In the genomic region with DNA sequence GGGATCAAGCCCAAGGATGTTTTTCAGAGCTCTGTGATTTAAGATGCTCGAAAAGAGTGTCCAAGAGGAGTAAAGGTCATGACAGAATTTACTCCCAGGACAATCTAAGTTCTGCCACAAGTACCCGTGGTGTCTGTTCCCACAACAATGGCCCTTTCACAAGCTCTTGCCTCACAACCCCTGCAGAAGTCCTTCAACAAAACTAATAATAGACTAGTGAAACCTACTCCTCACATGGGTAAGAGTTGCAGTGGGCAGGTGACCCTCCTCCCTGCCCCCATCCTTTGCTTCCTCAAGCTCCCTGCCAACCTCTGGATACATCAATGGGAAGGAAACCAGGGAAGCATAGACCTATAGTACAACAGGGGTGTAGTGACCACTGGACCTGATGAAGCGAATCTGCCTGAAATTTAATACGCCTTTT, we compare ENCODE assay signal across 14 cellular contexts. TPM values are rescaled to one million over a fixed set of nuclear protein-coding genes. Genes with fewer than 3 reads are reported as not detected.
DNase-seq lines count a peak whose midpoint lies in the region; ATAC-seq and TF ChIP-seq lines count a peak whose summit lies in the region.
"Had no signal": no experiment of that assay in that cellular context is flagged by ENCODE, and none has a peak within 500 bp of the region (broad histone marks: within the 10 kb centered on the region; RNA-seq: fewer than 3 reads in every experiment).

No MANE protein-coding gene starts in this region.

- BruUV-seq in Panc1 (replicated peaks; lab: Mats Ljungman, UMichigan) (TSS peak; percentile 6), mammary epithelial cell (replicated peaks; lab: Mats Ljungman, UMichigan) (no TSS peak)

- no peaks in the 10 kb centered on the region for H3K27me3 ChIP-seq in heart right ventricle
- H3K27me3 ChIP-seq in right cardiac atrium (ENCODE audit: control insufficient read depth, insufficient read depth): no peaks in the 10 kb centered on the region
- no peaks in the 10 kb centered on the region for H3K27me3 ChIP-seq in Panc1 (ENCODE audit: control insufficient read depth, insufficient read depth, low read length)
- no peaks in the 10 kb centered on the region for H3K27me3 ChIP-seq in testis
- no peaks in the 10 kb centered on the region for H3K27me3 ChIP-seq in mammary epithelial cell (ENCODE audit: insufficient read depth, low read length)
- H3K27me3 ChIP-seq: BLaER1 had no signal

- H3K9ac ChIP-seq in mammary epithelial cell (ENCODE audit: insufficient read depth, low read length): no peak overlapping the region
- H3K9ac ChIP-seq: BLaER1 had no signal

- in situ Hi-C loops in Panc1 (cut with HindIII; ENCODE audit: low pct_unique_long_range_greater_than_20kb, low sequenced_read_pairs): no loop called here
- in situ Hi-C loops in mammary epithelial cell (cut with MboI; ENCODE audit: low sequenced_read_pairs in 2 of 2): no loop called here

- H3K79me2 ChIP-seq in mammary epithelial cell (ENCODE audit: insufficient read depth, low read length): no peaks in the 10 kb centered on the region

- H3K27ac ChIP-seq in heart right ventricle (no peak overlapping the region), right cardiac atrium (ENCODE audit: low read length) (no peak overlapping the region), Panc1 (ENCODE audit: low read length) (no peak overlapping the region), testis (no peak overlapping the region), mammary epithelial cell (ENCODE audit: insufficient read depth, low read depth, low read length) (no peak overlapping the region)
- H3K27ac ChIP-seq: BLaER1 had no signal

- no peak for TF ChIP-seq POLR2A in testis (IDR thresholded peaks at IDR 0.05)

- no peak overlapping the region for H2AFZ ChIP-seq in mammary epithelial cell (ENCODE audit: low read depth, low read length)

- dilution Hi-C loops in mammary epithelial cell (cut with HindIII; ENCODE audit: low sequenced_read_pairs): no loop called here

- CTCF ChIA-PET in Panc1 (lab: Charles Lee) (no interaction called here), mammary epithelial cell (lab: Charles Lee; ENCODE audit: low non-redundant PET) (interaction anchor here (0.6 kb wide), 1 partner anchor 342 kb away, joined by 6 read pairs; no protein-coding TSS in a partner anchor)

- intact Hi-C loops in heart right ventricle (cut with DNase I): no loop called here
- intact Hi-C loops in right cardiac atrium (cut with DNase I): no loop called here
- intact Hi-C loops in Panc1 (cut with micrococcal nuclease; ENCODE audit: unreplicated experiment): no loop called here
- intact Hi-C loops in left ventricle myocardium superior (cut with micrococcal nuclease): no loop called here
- intact Hi-C loops in testis (cut with DNase I; ENCODE audit: low total_unique reads): no loop called here
- intact Hi-C loops in mammary epithelial cell (cut with micrococcal nuclease): no loop called here

- no peak overlapping the region for H3K4me3 ChIP-seq in heart right ventricle
- no peak overlapping the region for H3K4me3 ChIP-seq in right cardiac atrium (ENCODE audit: low read length)
- H3K4me3 ChIP-seq in Panc1 (ENCODE audit: low read depth in 2 of 2, low read length in 2 of 2): no peak overlapping the region
- no peak overlapping the region for H3K4me3 ChIP-seq in testis
- H3K4me3 ChIP-seq in mammary epithelial cell (replicated peaks in 1 of 3; ENCODE audit: insufficient read depth in 1 of 3, low read depth in 2 of 3, low read length in 3 of 3): no peak overlapping the region
- H3K4me3 ChIP-seq: BLaER1 had no signal

- WGBS in heart right ventricle, 2 donors: 68 to 80% methylated on average over 4 of the region's 4 CpGs
- 73% methylated on average over 4 of the region's 4 CpGs for WGBS in right cardiac atrium
- 63 to 80% methylated on average over 4 of the region's 4 CpGs for WGBS in testis, 2 donors
- 60% methylated on average over 4 of the region's 4 CpGs for WGBS in mammary epithelial cell (ENCODE audit: low coverage, missing lambda C conversion rate)

- POLR2A ChIA-PET in Panc1 (lab: Charles Lee): no interaction called here

- H3K9me3 ChIP-seq in heart right ventricle (no peaks in the 10 kb centered on the region), right cardiac atrium (ENCODE audit: control insufficient read depth, low read length) (no peaks in the 10 kb centered on the region), Panc1 (ENCODE audit: control insufficient read depth, insufficient read depth, low read depth, low read length) (no peaks in the 10 kb centered on the region), testis (no peaks in the 10 kb centered on the region), mammary epithelial cell (replicated peaks; ENCODE audit: insufficient read depth, low read length) (no peaks in the 10 kb centered on the region)
- H3K9me3 ChIP-seq: BLaER1 had no signal

- no peaks in the 10 kb centered on the region for H4K20me1 ChIP-seq in mammary epithelial cell (ENCODE audit: insufficient read depth, low read length)

- DNase-seq in heart right ventricle (no peak), right cardiac atrium (no peak), Panc1 (ENCODE audit: low read depth, low spot score) (no peak), left ventricle myocardium superior (no peak), testis (peak; percentile 23), RPMI8226 (no peak), 8988T (no peak), mammary epithelial cell (no peak)
- DNase-seq: activated CD8-positive, alpha-beta memory T cell treated with anti-CD3 and anti-CD28 coated beads, Interleukin-2, amount 50 U/mL, for 48 hours; EL; NCI-H2029; NK-92 treated with Interleukin-12 subunit alpha and Interleukin-12 subunit beta, amount 100 ng/mL, for 24 hours; stimulated activated naive CD8-positive, alpha-beta T cell treated with anti-CD3 and anti-CD28 coated beads, Interleukin-15, Interleukin-2, amounts not matched to agents 100 U/mL and 50 U/mL, for 24 hours had no signal

- H3K36me3 ChIP-seq in heart right ventricle: peaks cover 0 to 100% (median 81%) of the 10 kb centered on the region in 9 donors
- H3K36me3 ChIP-seq in Panc1 (ENCODE audit: control insufficient read depth, insufficient read depth, low read length): peaks cover 35% of the 10 kb centered on the region
- no peaks in the 10 kb centered on the region for H3K36me3 ChIP-seq in testis (ENCODE audit: low read depth, missing control alignments)
- peaks cover 62% of the 10 kb centered on the region for H3K36me3 ChIP-seq in mammary epithelial cell (ENCODE audit: insufficient read depth, low read length)

- ATAC-seq in heart right ventricle (peak in 5 of 8 donors; percentile 21 to 67 (median 49)), right cardiac atrium (no peak), Panc1 (peak; percentile 24), left ventricle myocardium superior (peak; percentile 54)
- ATAC-seq: stimulated activated naive CD8-positive, alpha-beta T cell treated with anti-CD3 and anti-CD28 coated beads, Interleukin-15, Interleukin-2, amounts not matched to agents 100 U/mL and 50 U/mL, for 24 hours had no signal

- TF ChIP-seq CTCF in heart right ventricle (IDR thresholded peaks at IDR 0.05) (no peak), Panc1 (IDR thresholded peaks at IDR 0.05) (no peak), testis (IDR thresholded peaks at IDR 0.05) (no peak), mammary epithelial cell (conservative IDR thresholded peaks at IDR 0.05 in 1 of 2, IDR thresholded peaks at IDR 0.05 in 1 of 2; ENCODE audit: extremely low read depth in 1 of 2, insufficient read depth in 1 of 2, low read depth in 1 of 2, low read length in 2 of 2) (no peak)

- no peak overlapping the region for H3K4me2 ChIP-seq in mammary epithelial cell (ENCODE audit: insufficient read depth, low read depth, low read length)
- H3K4me2 ChIP-seq: BLaER1 had no signal

- no peaks in the 10 kb centered on the region for H3K4me1 ChIP-seq in heart right ventricle
- H3K4me1 ChIP-seq in right cardiac atrium (ENCODE audit: control insufficient read depth, insufficient read depth, low read length): no peaks in the 10 kb centered on the region
- no peaks in the 10 kb centered on the region for H3K4me1 ChIP-seq in Panc1 (ENCODE audit: control insufficient read depth, insufficient read depth, low read length)
- H3K4me1 ChIP-seq in testis: no peaks in the 10 kb centered on the region
- H3K4me1 ChIP-seq in mammary epithelial cell (ENCODE audit: insufficient read depth, low read length): no peaks in the 10 kb centered on the region
- H3K4me1 ChIP-seq: BLaER1 had no signal

RNA-seq across cellular contexts. Expression of a gene that starts 34.9 kb away (rescaled TPM):
- total RNA-seq in heart right ventricle (100 to 1,000 TPM; 117 to 232 (median 159) TPM), right cardiac atrium (100 to 1,000 TPM in 3 of 4 donors, 10 to 100 TPM in 1; 98.0 to 112 (median 103) TPM), Panc1 (2021; ENCODE audit: unreplicated experiment) (93.9 TPM), left ventricle myocardium superior (158 TPM), testis (100 to 1,000 TPM; 167 to 213 TPM), mammary epithelial cell (100 to 1,000 TPM in 1 of 2 donors, 10 to 100 TPM in 1; 88.3 to 112 TPM)
- polyA plus RNA-seq in heart right ventricle (10 to 100 TPM; 30.2 to 32.0 TPM), right cardiac atrium (38.1 TPM), testis (ENCODE audit: insufficient read depth, low read depth, low replicate concordance) (120 TPM), mammary epithelial cell (34.9 TPM)
- 50.7 TPM for polyA plus RNA-seq in Panc1 (2012; ENCODE audit: insufficient read length)
- polyA minus RNA-seq in mammary epithelial cell: 42.2 TPM

RNA-seq across cellular contexts. Expression of a gene that starts 35.3 kb away (rescaled TPM):
- total RNA-seq in heart right ventricle (10 to 100 TPM; 15.4 to 25.8 (median 21.9) TPM), right cardiac atrium (10 to 100 TPM; 15.4 to 29.9 (median 18.8) TPM), Panc1 (2021; ENCODE audit: unreplicated experiment) (62.6 TPM), left ventricle myocardium superior (15.4 TPM), testis (10 to 100 TPM; 28.1 to 28.7 TPM), mammary epithelial cell (10 to 100 TPM; 35.7 to 49.4 TPM)
- polyA plus RNA-seq in heart right ventricle (1 to 10 TPM; 3.9 to 4.0 TPM), right cardiac atrium (4.7 TPM), testis (ENCODE audit: insufficient read depth, low read depth, low replicate concordance) (20.0 TPM), mammary epithelial cell (12.0 TPM)
- polyA plus RNA-seq in Panc1 (2012; ENCODE audit: insufficient read length): 76.1 TPM
- polyA minus RNA-seq in mammary epithelial cell: 46.3 TPM

RNA-seq across cellular contexts. Expression of a gene that starts 54.3 kb away (rescaled TPM):
- total RNA-seq in heart right ventricle: 100 to 1,000 TPM; 211 to 333 (median 306) TPM
- 100 to 1,000 TPM in 1 of 2 donors, 10 to 100 TPM in 1; 48.2 to 135 TPM for polyA plus RNA-seq in heart right ventricle
- total RNA-seq in right cardiac atrium: 100 to 1,000 TPM; 188 to 204 (median 201) TPM
- 132 TPM for polyA plus RNA-seq in right cardiac atrium
- 138 TPM for total RNA-seq in Panc1 (2021; ENCODE audit: unreplicated experiment)
- 90.3 TPM for polyA plus RNA-seq in Panc1 (2012; ENCODE audit: insufficient read length)
- 301 TPM for total RNA-seq in left ventricle myocardium superior
- total RNA-seq in testis: 10 to 100 TPM; 80.6 to 87.6 TPM
- polyA plus RNA-seq in testis (ENCODE audit: insufficient read depth, low read depth, low replicate concordance): 99.8 TPM
- total RNA-seq in mammary epithelial cell: 100 to 1,000 TPM in 1 of 2 donors, 10 to 100 TPM in 1; 78.9 to 102 TPM
- 53.3 TPM for polyA plus RNA-seq in mammary epithelial cell
- 85.4 TPM for polyA minus RNA-seq in mammary epithelial cell

RNA-seq across cellular contexts. Expression of a gene that starts 58.3 kb away (rescaled TPM):
- total RNA-seq in heart right ventricle (100 to 1,000 TPM in 7 of 10 donors, 10 to 100 TPM in 3; 72.5 to 147 (median 113) TPM), right cardiac atrium (10 to 100 TPM; 53.7 to 78.6 (median 63.5) TPM), Panc1 (2021; ENCODE audit: unreplicated experiment) (40.9 TPM), left ventricle myocardium superior (101 TPM), testis (10 to 100 TPM; 25.6 to 28.9 TPM), mammary epithelial cell (10 to 100 TPM; 30.8 to 39.2 TPM)
- polyA plus RNA-seq in heart right ventricle (10 to 100 TPM; 31.8 to 49.1 TPM), right cardiac atrium (48.5 TPM), testis (ENCODE audit: insufficient read depth, low read depth, low replicate concordance) (38.3 TPM), mammary epithelial cell (56.4 TPM)
- 21.1 TPM for polyA plus RNA-seq in Panc1 (2012; ENCODE audit: insufficient read length)
- polyA minus RNA-seq in mammary epithelial cell: 17.9 TPM

Comparison
In these comparisons a context has a peak if more than half of its experiments do, and no peak if none do; other contexts are left out.
1. ATAC-seq: peak in heart right ventricle (5 of 8), Panc1 (single experiment) and left ventricle myocardium superior (single experiment); none in right cardiac atrium (0 of 2).